Comparison of ENCODE assay signal across 11 cellular contexts in genomic region chr10:22344781-22345300, GRCh38. TPM values are rescaled to one million over a fixed set of nuclear protein-coding genes. Genes with fewer than 3 reads are reported as not detected.
A peak's percentile ranks its signal among the peaks of the same experiment; 100 is the strongest.
DNase-seq lines count a peak whose midpoint lies in the region; ATAC-seq, FAIRE-seq and TF ChIP-seq lines count a peak whose summit lies in the region.
"Had no signal": no experiment of that assay in that cellular context is flagged by ENCODE, and none has a peak within 500 bp of the region (broad histone marks: within the 10 kb centered on the region; RNA-seq: fewer than 3 reads in every experiment).

No MANE protein-coding gene starts in this region.

- peaks cover 14% of the 10 kb centered on the region for H3K9me3 Mint-ChIP-seq in astrocyte (ENCODE audit: unreplicated experiment)
- no peaks in the 10 kb centered on the region for H3K9me3 Mint-ChIP-seq in mesothelial cell of epicardium

- H3K27ac ChIP-seq in A673 (ENCODE audit: low read depth, low read length, poor library complexity, severe bottlenecking) = no peak overlapping the region
- H3K27ac ChIP-seq in astrocyte (ENCODE audit: low read depth, low read length) = no peak overlapping the region

- no peaks in the 10 kb centered on the region for H4K20me1 ChIP-seq in astrocyte (ENCODE audit: insufficient read depth, low read length)

- H3K79me2 ChIP-seq in astrocyte (ENCODE audit: insufficient read depth, low read length) = no peaks in the 10 kb centered on the region

- H3K36me3 ChIP-seq in A673 (ENCODE audit: insufficient read depth, low read length, poor library complexity, severe bottlenecking) = no peaks in the 10 kb centered on the region
- H3K36me3 ChIP-seq in astrocyte (ENCODE audit: insufficient read depth, low read length) = no peaks in the 10 kb centered on the region
- H3K36me3 ChIP-seq in MG63 = no peaks in the 10 kb centered on the region
- H3K36me3 ChIP-seq: HAP-1 had no signal

- H3K4me3 ChIP-seq in A673 (ENCODE audit: low read depth, low read length, poor library complexity, severe bottlenecking) (peak overlapping the region; percentile 39), astrocyte (ENCODE audit: insufficient read depth, low read depth, low read length) (no peak overlapping the region), MG63 (no peak overlapping the region)
- H3K4me3 ChIP-seq: HAP-1 had no signal

- H2AFZ ChIP-seq in astrocyte (ENCODE audit: low read depth, low read length) = peak overlapping the region; percentile 54

- peaks cover 1% of the 10 kb centered on the region for H3K4me1 ChIP-seq in A673 (ENCODE audit: insufficient read depth, low read length, poor library complexity, severe bottlenecking)
- H3K4me1 ChIP-seq in astrocyte (ENCODE audit: insufficient read depth, low read length) = peaks cover 8% of the 10 kb centered on the region

- H3K27me3 ChIP-seq in A673 (replicated peaks; ENCODE audit: insufficient read depth, low read depth, low read length, poor library complexity) (peaks cover 80% of the 10 kb centered on the region), astrocyte (ENCODE audit: insufficient read depth, low read length) (peaks cover 66% of the 10 kb centered on the region), MG63 (peaks cover 68% of the 10 kb centered on the region)

- no peak overlapping the region for H3K27ac Mint-ChIP-seq in astrocyte (ENCODE audit: unreplicated experiment)
- no peak overlapping the region for H3K27ac Mint-ChIP-seq in mesothelial cell of epicardium

- TF ChIP-seq CTCF in A673 (conservative IDR thresholded peaks at IDR 0.05; ENCODE audit: low read depth, low read length) (no peak), astrocyte (IDR thresholded peaks at IDR 0.05; ENCODE audit: insufficient read depth, low read depth, low read length) (no peak), mesothelial cell of epicardium (IDR thresholded peaks at IDR 0.05; ENCODE audit: unreplicated experiment) (no peak)

- POLR2A ChIA-PET in A673 (lab: Charles Lee; ENCODE audit: low non-redundant PET) = no interaction called here

- H3K9ac ChIP-seq in astrocyte (ENCODE audit: low read length) = no peak overlapping the region

- H3K4me3 Mint-ChIP-seq in astrocyte (ENCODE audit: unreplicated experiment) (no peak overlapping the region), mesothelial cell of epicardium (peak overlapping the region; percentile 52)

- H3K36me3 Mint-ChIP-seq in astrocyte (ENCODE audit: low read depth, unreplicated experiment) (peaks cover 4% of the 10 kb centered on the region), mesothelial cell of epicardium (no peaks in the 10 kb centered on the region)

- no peaks in the 10 kb centered on the region for H3K9me3 ChIP-seq in A673 (ENCODE audit: low read depth, low read length, poor library complexity, severe bottlenecking)
- peaks cover 4% of the 10 kb centered on the region for H3K9me3 ChIP-seq in astrocyte (ENCODE audit: insufficient read depth, low read depth, low read length)
- no peaks in the 10 kb centered on the region for H3K9me3 ChIP-seq in MG63
- H3K9me3 ChIP-seq: Caco-2, HAP-1 had no signal

- H3K4me1 Mint-ChIP-seq in astrocyte (ENCODE audit: low read depth, unreplicated experiment) (peaks cover 3% of the 10 kb centered on the region), mesothelial cell of epicardium (peaks cover 7% of the 10 kb centered on the region)

- DNase-seq in A673 (ENCODE audit: low spot score) (no peak), GM18507 (ENCODE audit: extremely low spot score, insufficient read length, low read depth) (no peak), astrocyte (ENCODE audit: low read depth) (no peak), mesothelial cell of epicardium (ENCODE audit: low spot score in 2 of 2, unreplicated experiment in 2 of 2) (no peak), MG63 (no peak), sciatic nerve (ENCODE audit: low spot score) (no peak)
- DNase-seq: Caco-2, NCI-H2081 treated with DMSO at 0.1 percent for 48 hours had no signal

- peak overlapping the region; percentile 42 for H3K4me2 ChIP-seq in astrocyte (ENCODE audit: low read length)

- no TSS peak for BruUV-seq in A673 (replicated peaks; lab: Mats Ljungman, UMichigan)

- ATAC-seq in GM19397 (IDR thresholded peaks at IDR 0.05; ENCODE audit: unreplicated experiment) (no peak), HG02798 (IDR thresholded peaks at IDR 0.05; ENCODE audit: poor library complexity, unreplicated experiment) (no peak), sciatic nerve (no peak)

- CTCF ChIA-PET in A673 (lab: Charles Lee) = no interaction called here

- H3K27me3 Mint-ChIP-seq in astrocyte (ENCODE audit: low read depth, unreplicated experiment) = peaks cover 64% of the 10 kb centered on the region
- H3K27me3 Mint-ChIP-seq in mesothelial cell of epicardium (ENCODE audit: low read depth) = peaks cover 83% of the 10 kb centered on the region

- intact Hi-C loops in A673 (cut with micrococcal nuclease; ENCODE audit: unreplicated experiment) = loop anchor here (10.0 kb wide), 1 partner anchor 640 kb away; no protein-coding TSS in a partner anchor
- intact Hi-C loops in sciatic nerve (cut with DNase I) = no loop called here

- peak; percentile 53 for FAIRE-seq in GM18507 (lab: Jason Lieb, UNC)
- no peak for FAIRE-seq in astrocyte (lab: Jason Lieb, UNC)

RNA-seq across cellular contexts. Expression of gene SPAG6, which starts 0.5 kb away (rescaled TPM):
- total RNA-seq in A673 (2021) (0.39 and 0.74 TPM in 2 replicates), astrocyte (not detected in 2 replicates), mesothelial cell of epicardium (0.16 to 0.45 TPM (median 0.18 TPM) in 3 replicates), sciatic nerve (0.31 TPM)
- not detected in 2 replicates for total RNA-seq in MG63 (2014; rRNA removed; shearing (Covaris generic); ENCODE audit: low replicate concordance)

RNA-seq across cellular contexts. Expression of gene BMI1, which starts 23.9 kb away (rescaled TPM):
- total RNA-seq in A673 (2021) = 65.3 and 85.2 TPM in 2 replicates
- total RNA-seq in astrocyte = 29.7 and 30.8 TPM in 2 replicates
- total RNA-seq in mesothelial cell of epicardium = 45.2 to 52.3 TPM (median 52.1 TPM) in 3 replicates
- total RNA-seq in MG63 (2014; rRNA removed; shearing (Covaris generic); ENCODE audit: low replicate concordance) = 31.4 and 51.2 TPM in 2 replicates
- total RNA-seq in sciatic nerve = 62.7 TPM

RNA-seq across cellular contexts. Expression of gene COMMD3, which starts 28.7 kb away (rescaled TPM):
- total RNA-seq in A673 (2021) (66.0 and 72.6 TPM in 2 replicates), astrocyte (28.0 and 28.8 TPM in 2 replicates), mesothelial cell of epicardium (57.3 to 61.3 TPM (median 58.9 TPM) in 3 replicates), sciatic nerve (53.3 TPM)
- 43.5 and 75.4 TPM in 2 replicates for total RNA-seq in MG63 (2014; rRNA removed; shearing (Covaris generic); ENCODE audit: low replicate concordance)
